ENCODE assay signal across 11 cellular contexts in the genomic region with DNA sequence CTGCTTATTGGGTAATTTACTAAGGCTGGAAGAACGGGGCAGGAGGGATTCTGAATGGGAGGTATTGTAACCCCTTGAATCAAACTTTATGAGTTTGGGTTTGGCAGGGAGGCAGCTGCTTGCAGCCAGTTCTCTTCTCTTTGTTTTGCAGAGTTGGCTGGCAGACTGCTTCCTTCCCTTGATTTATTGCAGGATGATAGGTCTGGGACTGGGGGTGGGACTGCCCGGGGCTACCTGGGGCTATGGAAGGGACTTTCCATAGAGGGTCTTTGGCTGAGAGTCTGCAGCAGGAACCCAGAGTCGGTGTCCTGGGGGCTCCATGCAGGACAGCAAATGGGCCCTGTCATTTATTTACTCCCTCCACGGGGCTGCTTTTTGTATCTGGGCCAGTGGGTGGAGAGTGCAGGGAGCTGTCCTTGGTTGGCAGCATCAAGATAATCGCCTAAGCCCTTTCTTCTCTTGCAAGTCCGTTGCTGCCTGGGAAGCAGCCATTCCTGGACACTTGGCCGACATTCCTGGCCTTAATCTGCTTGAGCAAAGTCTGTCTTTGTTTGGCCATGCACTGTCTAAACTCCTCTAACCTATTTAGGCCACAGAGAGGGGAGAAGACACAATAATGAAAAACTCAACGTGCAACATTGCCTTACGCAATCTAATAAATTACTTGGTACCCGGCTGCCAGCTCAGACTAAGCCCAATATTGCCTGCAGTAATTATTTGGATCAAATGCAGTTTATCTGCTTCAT.
DNase-seq lines count a peak whose midpoint lies in the region; ATAC-seq, FAIRE-seq and TF ChIP-seq lines count a peak whose summit lies in the region.
"Had no signal": no experiment of that assay in that cellular context is flagged by ENCODE, and none has a peak within 500 bp of the region (broad histone marks: within the 10 kb centered on the region; RNA-seq: fewer than 3 reads in every experiment).

No MANE protein-coding gene starts in this region.

- POLR2A ChIA-PET in A549 (lab: Yijun Ruan, JAX) = no interaction called here

- FAIRE-seq in A549 (lab: Jason Lieb, UNC) = no peak

- peaks cover 19 to 26% of the 10 kb centered on the region in 2 donors for H3K27me3 Mint-ChIP-seq in natural killer cell treated with Interleukin-12 subunit alpha and Interleukin-12 subunit beta and Interleukin-15 and Interleukin-18, amount 100 ng/mL, for 72 hours

- no peaks in the 10 kb centered on the region for H3K36me3 Mint-ChIP-seq in natural killer cell treated with Interleukin-12 subunit alpha and Interleukin-12 subunit beta and Interleukin-15 and Interleukin-18, amount 100 ng/mL, for 72 hours

- CTCF ChIA-PET in A549 (lab: Yijun Ruan, JAX) = no interaction called here

- H3K9me3 Mint-ChIP-seq in natural killer cell treated with Interleukin-12 subunit alpha and Interleukin-12 subunit beta and Interleukin-15 and Interleukin-18, amount 100 ng/mL, for 72 hours = no peaks in the 10 kb centered on the region
- H3K9me3 Mint-ChIP-seq: effector memory CD8-positive, alpha-beta T cell had no signal

- no peak for TF ChIP-seq POLR2A in A549 (IDR thresholded peaks at IDR 0.05; ENCODE audit: low read length)

- no peak for TF ChIP-seq EP300 in A549 (IDR thresholded peaks at IDR 0.05)

- no peak overlapping the region for H3K4me3 ChIP-seq in A549
- H3K4me3 ChIP-seq in LNCaP clone FGC (ENCODE audit: low read depth, low read length) = no peak overlapping the region

- H3K4me2 ChIP-seq in A549 = no peak overlapping the region
- H3K4me2 ChIP-seq: KMS-11 had no signal

- H3K4me1 Mint-ChIP-seq in natural killer cell treated with Interleukin-12 subunit alpha and Interleukin-12 subunit beta and Interleukin-15 and Interleukin-18, amount 100 ng/mL, for 72 hours (ENCODE audit: low read depth in 2 of 2) = no peaks in the 10 kb centered on the region

- TF ChIP-seq RAD21 in A549 (conservative IDR thresholded peaks at IDR 0.05 in 1 of 2, IDR thresholded peaks at IDR 0.05 in 1 of 2) = no peak

- TF ChIP-seq CTCF in A549 (IDR thresholded peaks at IDR 0.05) = no peak
- no peak for TF ChIP-seq CTCF in LNCaP clone FGC (IDR thresholded peaks at IDR 0.05; ENCODE audit: control insufficient read depth, extremely low read depth, insufficient read depth)

- H3K4me3 Mint-ChIP-seq in natural killer cell treated with Interleukin-12 subunit alpha and Interleukin-12 subunit beta and Interleukin-15 and Interleukin-18, amount 100 ng/mL, for 72 hours = no peak overlapping the region
- H3K4me3 Mint-ChIP-seq: effector memory CD8-positive, alpha-beta T cell had no signal

- DNase-seq in A549 (ENCODE audit: low read depth in 1 of 2, low spot score in 1 of 2) (no peak), LNCaP clone FGC (ENCODE audit: low read depth) (peak; percentile 96), amygdala (lab: John Stamatoyannopoulos, UW) (peak in 38 of 56 donors; percentile 23 to 78 (median 46)), iPS DF 4.7 (ENCODE audit: extremely low read depth, low spot score) (peak; percentile 36), NCI-H187 treated with DMSO at 0.1 percent for 48 hours (lab: John Stamatoyannopoulos, UW) (no peak), mucosa of gallbladder (ENCODE audit: low spot score) (no peak)
- no peak for DNase-seq in natural killer cell treated with Interleukin-12 subunit alpha and Interleukin-12 subunit beta and Interleukin-15 and Interleukin-18, amount 100 ng/mL, for 72 hours (ENCODE audit: low spot score)
- DNase-seq in activated CD4-positive, alpha-beta T cell treated with anti-CD3 and anti-CD28 coated beads for 1 hour = no peak
- DNase-seq: activated CD4-positive, alpha-beta T cell treated with anti-CD3 and anti-CD28 coated beads, Interleukin-2, amount 50 U/mL, for 48 hours; effector memory CD8-positive, alpha-beta T cell had no signal

- 53% methylated on average over 10 of the region's 10 CpGs for WGBS in A549 (ENCODE audit: missing lambda C conversion rate)

- H3K9me3 ChIP-seq in A549 = no peaks in the 10 kb centered on the region

- no peak for ATAC-seq in A549
- no peak for ATAC-seq in natural killer cell treated with Interleukin-12 subunit alpha and Interleukin-12 subunit beta and Interleukin-15 and Interleukin-18, amount 100 ng/mL, for 72 hours
- ATAC-seq: effector memory CD8-positive, alpha-beta T cell had no signal

- H3K27ac Mint-ChIP-seq in natural killer cell treated with Interleukin-12 subunit alpha and Interleukin-12 subunit beta and Interleukin-15 and Interleukin-18, amount 100 ng/mL, for 72 hours = no peak overlapping the region
- H3K27ac Mint-ChIP-seq: effector memory CD8-positive, alpha-beta T cell had no signal

- H3K4me1 ChIP-seq in A549 = no peaks in the 10 kb centered on the region

- H3K27ac ChIP-seq in A549 = no peak overlapping the region
- H3K27ac ChIP-seq: KMS-11 had no signal

TF ChIP-seq in A549, 52 proteins besides CTCF, POLR2A, EP300 and RAD21:
- TF ChIP-seq PHF8 (IDR thresholded peaks at IDR 0.05; ENCODE audit: borderline replicate concordance, low read depth) (no peak), TP53 (CRISPR knock-in tag; IDR thresholded peaks at IDR 0.05) (no peak), FOXS1 (CRISPR knock-in tag; IDR thresholded peaks at IDR 0.05) (no peak), RARB (CRISPR knock-in tag; IDR thresholded peaks at IDR 0.05) (no peak), SMC3 (IDR thresholded peaks at IDR 0.05) (no peak), NFE2L2 (conservative IDR thresholded peaks at IDR 0.05; ENCODE audit: low read length) (no peak)
- TF ChIP-seq, protein P1, sequence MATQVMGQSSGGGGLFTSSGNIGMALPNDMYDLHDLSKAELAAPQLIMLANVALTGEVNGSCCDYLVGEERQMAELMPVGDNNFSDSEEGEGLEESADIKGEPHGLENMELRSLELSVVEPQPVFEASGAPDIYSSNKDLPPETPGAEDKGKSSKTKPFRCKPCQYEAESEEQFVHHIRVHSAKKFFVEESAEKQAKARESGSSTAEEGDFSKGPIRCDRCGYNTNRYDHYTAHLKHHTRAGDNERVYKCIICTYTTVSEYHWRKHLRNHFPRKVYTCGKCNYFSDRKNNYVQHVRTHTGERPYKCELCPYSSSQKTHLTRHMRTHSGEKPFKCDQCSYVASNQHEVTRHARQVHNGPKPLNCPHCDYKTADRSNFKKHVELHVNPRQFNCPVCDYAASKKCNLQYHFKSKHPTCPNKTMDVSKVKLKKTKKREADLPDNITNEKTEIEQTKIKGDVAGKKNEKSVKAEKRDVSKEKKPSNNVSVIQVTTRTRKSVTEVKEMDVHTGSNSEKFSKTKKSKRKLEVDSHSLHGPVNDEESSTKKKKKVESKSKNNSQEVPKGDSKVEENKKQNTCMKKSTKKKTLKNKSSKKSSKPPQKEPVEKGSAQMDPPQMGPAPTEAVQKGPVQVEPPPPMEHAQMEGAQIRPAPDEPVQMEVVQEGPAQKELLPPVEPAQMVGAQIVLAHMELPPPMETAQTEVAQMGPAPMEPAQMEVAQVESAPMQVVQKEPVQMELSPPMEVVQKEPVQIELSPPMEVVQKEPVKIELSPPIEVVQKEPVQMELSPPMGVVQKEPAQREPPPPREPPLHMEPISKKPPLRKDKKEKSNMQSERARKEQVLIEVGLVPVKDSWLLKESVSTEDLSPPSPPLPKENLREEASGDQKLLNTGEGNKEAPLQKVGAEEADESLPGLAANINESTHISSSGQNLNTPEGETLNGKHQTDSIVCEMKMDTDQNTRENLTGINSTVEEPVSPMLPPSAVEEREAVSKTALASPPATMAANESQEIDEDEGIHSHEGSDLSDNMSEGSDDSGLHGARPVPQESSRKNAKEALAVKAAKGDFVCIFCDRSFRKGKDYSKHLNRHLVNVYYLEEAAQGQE (IDR thresholded peaks at IDR 0.05) = peak; percentile 46; the same call in 1 of the 2 replicates
- TF ChIP-seq, protein P2, sequence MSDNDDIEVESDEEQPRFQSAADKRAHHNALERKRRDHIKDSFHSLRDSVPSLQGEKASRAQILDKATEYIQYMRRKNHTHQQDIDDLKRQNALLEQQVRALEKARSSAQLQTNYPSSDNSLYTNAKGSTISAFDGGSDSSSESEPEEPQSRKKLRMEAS (IDR thresholded peaks at IDR 0.05) = no peak

Comparison
In these comparisons a context has a peak if more than half of its experiments do, and no peak if none do; other contexts are left out.
1. DNase-seq: peak in LNCaP clone FGC (single experiment), amygdala (38 of 56) and iPS DF 4.7 (single experiment); none in A549 (0 of 2), natural killer cell treated with Interleukin-12 subunit alpha and Interleukin-12 subunit beta and Interleukin-15 and Interleukin-18, amount 100 ng/mL, for 72 hours (single experiment), NCI-H187 treated with DMSO at 0.1 percent for 48 hours (single experiment), mucosa of gallbladder (single experiment) and activated CD4-positive, alpha-beta T cell treated with anti-CD3 and anti-CD28 coated beads for 1 hour (single experiment).